Comparison of ENCODE assay signal across 14 cellular contexts in genomic region chr9:27151693-27152397, GRCh38. TPM values are rescaled to one million over a fixed set of nuclear protein-coding genes. Genes with fewer than 3 reads are reported as not detected.
A peak's percentile ranks its signal among the peaks of the same experiment; 100 is the strongest.
DNase-seq lines count a peak whose midpoint lies in the region; ATAC-seq and TF ChIP-seq lines count a peak whose summit lies in the region.
"Had no signal": no experiment of that assay in that cellular context is flagged by ENCODE, and none has a peak within 500 bp of the region (broad histone marks: within the 10 kb centered on the region; RNA-seq: fewer than 3 reads in every experiment).

No MANE protein-coding gene starts in this region.

- H3K9ac ChIP-seq in MM.1S (ENCODE audit: low read length) = no peak overlapping the region
- H3K9ac ChIP-seq: parathyroid adenoma had no signal

- DNase-seq in HCEC 1CT (peak; percentile 65), amniotic epithelial cell (ENCODE audit: low read depth) (peak; percentile 74), foreskin melanocyte (peak; percentile 41), sigmoid colon (no peak), WTC11 (ENCODE audit: low spot score) (no peak), MM.1S (no peak), NOMO-1 treated with dmso at 0.1 percent for 144 hours (lab: John Stamatoyannopoulos, UW; ENCODE audit: unreplicated experiment) (no peak)
- no peak for DNase-seq in stimulated activated naive B cell treated with anti-CD40 and anti-IgM and Interleukin-4, amounts not matched to agents 10 μg/mL and 1 μg/mL and 100 μg/mL, for 72 hours
- DNase-seq: activated CD4-positive, CD25-positive, alpha-beta regulatory T cell treated with anti-CD3 and anti-CD28 coated beads, Interleukin-2, amount 50 U/mL, for 72 hours; central memory CD4-positive, alpha-beta T cell; NCI-H1436 treated with DMSO at 0.1 percent for 48 hours; NCI-H748 treated with DMSO at 0.1 percent for 48 hours; SW 1271 had no signal

- no peak for TF ChIP-seq EP300 in sigmoid colon (IDR thresholded peaks at IDR 0.05)

- 56 to 76% methylated on average over 8 of the region's 8 CpGs for WGBS in sigmoid colon, 2 donors

- H3K36me3 ChIP-seq in sigmoid colon (no peaks in the 10 kb centered on the region), MM.1S (replicated peaks; ENCODE audit: insufficient read depth, low read length) (no peaks in the 10 kb centered on the region)

- H3K9me3 Mint-ChIP-seq in WTC11 = no peaks in the 10 kb centered on the region
- no peaks in the 10 kb centered on the region for H3K9me3 Mint-ChIP-seq in stimulated activated naive B cell treated with anti-CD40 and anti-IgM and Interleukin-4, amounts not matched to agents 10 μg/mL and 1 μg/mL and 100 μg/mL, for 72 hours

- H3K4me3 Mint-ChIP-seq in WTC11 = no peak overlapping the region
- H3K4me3 Mint-ChIP-seq in stimulated activated naive B cell treated with anti-CD40 and anti-IgM and Interleukin-4, amounts not matched to agents 10 μg/mL and 1 μg/mL and 100 μg/mL, for 72 hours = no peak overlapping the region

- no peaks in the 10 kb centered on the region for H3F3A ChIP-seq in MM.1S (ENCODE audit: insufficient read depth, low read length)

- H3K4me2 ChIP-seq in MM.1S (ENCODE audit: low read depth, low read length) = no peak overlapping the region

- H4K20me1 ChIP-seq in MM.1S (ENCODE audit: insufficient read depth, low read length) = no peaks in the 10 kb centered on the region

- H3K4me1 Mint-ChIP-seq in WTC11 = peaks cover 9% of the 10 kb centered on the region
- H3K4me1 Mint-ChIP-seq in stimulated activated naive B cell treated with anti-CD40 and anti-IgM and Interleukin-4, amounts not matched to agents 10 μg/mL and 1 μg/mL and 100 μg/mL, for 72 hours = no peaks in the 10 kb centered on the region

- H3K9me3 ChIP-seq in sigmoid colon = no peaks in the 10 kb centered on the region
- H3K9me3 ChIP-seq in MM.1S (replicated peaks; ENCODE audit: insufficient read depth, low read length) = no peaks in the 10 kb centered on the region

- no peak overlapping the region for H2AFZ ChIP-seq in MM.1S (ENCODE audit: low read length)
- H2AFZ ChIP-seq: parathyroid adenoma had no signal

- POLR2A ChIA-PET in WTC11 (lab: Charles Lee) = no interaction called here

- no peaks in the 10 kb centered on the region for H3K79me2 ChIP-seq in MM.1S (ENCODE audit: low read length)
- H3K79me2 ChIP-seq: parathyroid adenoma had no signal

- no peaks in the 10 kb centered on the region for H3K9me2 ChIP-seq in MM.1S (replicated peaks; ENCODE audit: insufficient read depth, low read length)

- no peak overlapping the region for H3K27ac Mint-ChIP-seq in WTC11
- no peak overlapping the region for H3K27ac Mint-ChIP-seq in stimulated activated naive B cell treated with anti-CD40 and anti-IgM and Interleukin-4, amounts not matched to agents 10 μg/mL and 1 μg/mL and 100 μg/mL, for 72 hours

- H3K27me3 ChIP-seq in sigmoid colon (no peaks in the 10 kb centered on the region), MM.1S (replicated peaks; ENCODE audit: insufficient read depth, low read length) (no peaks in the 10 kb centered on the region)

- TF ChIP-seq CTCF in sigmoid colon (IDR thresholded peaks at IDR 0.05) (no peak), WTC11 (IDR thresholded peaks at IDR 0.05) (no peak), MM.1S (IDR thresholded peaks at IDR 0.05; ENCODE audit: low read length) (no peak)

- ATAC-seq in WTC11 = no peak
- no peak for ATAC-seq in stimulated activated naive B cell treated with anti-CD40 and anti-IgM and Interleukin-4, amounts not matched to agents 10 μg/mL and 1 μg/mL and 100 μg/mL, for 72 hours (replicated peaks)

- no peaks in the 10 kb centered on the region for H3K36me3 Mint-ChIP-seq in WTC11
- H3K36me3 Mint-ChIP-seq in stimulated activated naive B cell treated with anti-CD40 and anti-IgM and Interleukin-4, amounts not matched to agents 10 μg/mL and 1 μg/mL and 100 μg/mL, for 72 hours = no peaks in the 10 kb centered on the region

- H3K4me1 ChIP-seq in sigmoid colon (peaks cover 0 to 52% (median 41%) of the 10 kb centered on the region in 4 donors), MM.1S (ENCODE audit: low read length) (no peaks in the 10 kb centered on the region)
- H3K4me1 ChIP-seq: parathyroid adenoma had no signal

- no peak overlapping the region for H3K4me3 ChIP-seq in sigmoid colon
- no peak overlapping the region for H3K4me3 ChIP-seq in MM.1S (ENCODE audit: low read length)

- TF ChIP-seq POLR2A in sigmoid colon (IDR thresholded peaks at IDR 0.05) = no peak

- intact Hi-C loops in sigmoid colon (cut with DNase I) = no loop called here

- H3K27me3 Mint-ChIP-seq in WTC11 (ENCODE audit: low read depth) = no peaks in the 10 kb centered on the region
- H3K27me3 Mint-ChIP-seq in stimulated activated naive B cell treated with anti-CD40 and anti-IgM and Interleukin-4, amounts not matched to agents 10 μg/mL and 1 μg/mL and 100 μg/mL, for 72 hours = peaks cover 0 to 4% of the 10 kb centered on the region in 2 donors

- CTCF ChIA-PET in WTC11 (lab: Charles Lee) = interaction anchor here (1.5 kb wide), 1 partner anchor 11 kb away, joined by 3 read pairs; no protein-coding TSS in a partner anchor

- peak overlapping the region; percentile 36 to 76 (median 69) for H3K27ac ChIP-seq in sigmoid colon
- no peak overlapping the region for H3K27ac ChIP-seq in MM.1S (ENCODE audit: low read length)
- H3K27ac ChIP-seq: parathyroid adenoma had no signal

TF ChIP-seq in WTC11, 78 proteins besides CTCF, POLR2A, EP300 and RAD21:
- TF ChIP-seq, protein P1, sequence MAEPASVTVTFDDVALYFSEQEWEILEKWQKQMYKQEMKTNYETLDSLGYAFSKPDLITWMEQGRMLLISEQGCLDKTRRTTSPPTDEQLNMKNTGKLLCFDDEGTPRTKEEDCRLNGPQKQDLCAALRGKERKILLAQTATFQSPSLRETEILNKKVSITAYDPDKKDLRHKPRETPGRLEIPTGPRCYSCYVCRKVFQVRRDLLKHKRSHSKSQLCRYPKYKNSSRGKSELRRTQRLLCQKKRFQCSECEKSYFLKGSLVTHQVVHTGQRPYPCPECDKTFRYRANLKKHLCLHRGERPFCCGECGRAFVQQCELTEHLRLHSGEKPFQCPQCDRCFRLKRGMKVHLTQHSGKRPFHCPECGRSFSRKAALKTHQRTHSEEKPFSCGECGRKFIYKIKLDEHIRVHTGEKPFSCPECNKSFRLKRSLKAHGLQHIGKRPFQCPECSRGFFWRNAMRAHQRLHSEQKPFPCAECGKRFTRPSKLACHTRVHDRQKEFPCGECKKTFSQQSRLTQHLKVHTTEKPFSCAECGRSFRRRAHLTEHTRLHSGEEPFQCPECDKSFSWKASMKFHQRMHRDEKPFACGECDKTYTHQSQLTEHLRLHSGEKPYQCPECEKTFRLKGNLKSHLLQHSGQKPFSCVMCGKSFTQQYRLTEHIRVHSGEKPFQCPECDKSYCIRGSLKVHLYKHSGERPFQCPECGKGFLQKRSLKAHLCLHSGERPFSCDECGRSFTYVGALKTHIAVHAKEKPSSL (CRISPR knock-in tag; conservative IDR thresholded peaks at IDR 0.05) = no peak
- TF ChIP-seq TEAD4 (CRISPR knock-in tag; IDR thresholded peaks at IDR 0.05) = no peak
- TF ChIP-seq RORB (CRISPR knock-in tag; IDR thresholded peaks at IDR 0.05) = no peak
- TF ChIP-seq ERG (CRISPR knock-in tag; IDR thresholded peaks at IDR 0.05) = no peak
- TF ChIP-seq, protein P2, sequence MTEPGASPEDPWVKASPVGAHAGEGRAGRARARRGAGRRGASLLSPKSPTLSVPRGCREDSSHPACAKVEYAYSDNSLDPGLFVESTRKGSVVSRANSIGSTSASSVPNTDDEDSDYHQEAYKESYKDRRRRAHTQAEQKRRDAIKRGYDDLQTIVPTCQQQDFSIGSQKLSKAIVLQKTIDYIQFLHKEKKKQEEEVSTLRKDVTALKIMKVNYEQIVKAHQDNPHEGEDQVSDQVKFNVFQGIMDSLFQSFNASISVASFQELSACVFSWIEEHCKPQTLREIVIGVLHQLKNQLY (CRISPR knock-in tag; IDR thresholded peaks at IDR 0.05) = no peak
- TF ChIP-seq IRF2 (CRISPR knock-in tag; IDR thresholded peaks at IDR 0.05; ENCODE audit: borderline replicate concordance, low read depth) = no peak
- no peak for TF ChIP-seq TEAD1 (CRISPR knock-in tag; IDR thresholded peaks at IDR 0.05)
- TF ChIP-seq PRRX2 (CRISPR knock-in tag; IDR thresholded peaks at IDR 0.05) = no peak
- TF ChIP-seq ESRRA (CRISPR knock-in tag; IDR thresholded peaks at IDR 0.05; ENCODE audit: borderline replicate concordance) = no peak
- TF ChIP-seq MAX (CRISPR knock-in tag; IDR thresholded peaks at IDR 0.05) = no peak
- TF ChIP-seq ZBTB21 (CRISPR knock-in tag; IDR thresholded peaks at IDR 0.05; ENCODE audit: borderline replicate concordance) = no peak
- no peak for TF ChIP-seq CREM (CRISPR knock-in tag; IDR thresholded peaks at IDR 0.05)
- no peak for TF ChIP-seq ZNF317 (CRISPR knock-in tag; IDR thresholded peaks at IDR 0.05; ENCODE audit: borderline replicate concordance, low read depth)
- no peak for TF ChIP-seq NR1H2 (CRISPR knock-in tag; IDR thresholded peaks at IDR 0.05)

RNA-seq across cellular contexts. Expression of gene TEK, which starts 42.8 kb away (rescaled TPM):
- total RNA-seq in sigmoid colon (10 to 100 TPM in 1 of 4 donors, 1 to 10 TPM in 3; 5.8 to 11.1 (median 9.2) TPM), WTC11 (2021) (2.5 to 3.1 TPM (median 2.5 TPM) in 3 replicates)
- 1 to 10 TPM in 1 of 3 donors, under 1 TPM in 2; 0.23 to 3.6 (median 0.60) TPM for polyA plus RNA-seq in sigmoid colon

Comparison
In these comparisons a context has a peak if more than half of its experiments do, and no peak if none do; other contexts are left out.
1. DNase-seq: peak in HCEC 1CT (single experiment), amniotic epithelial cell (single experiment) and foreskin melanocyte (single experiment); none in sigmoid colon (single experiment), WTC11 (single experiment), MM.1S (single experiment), NOMO-1 treated with dmso at 0.1 percent for 144 hours (single experiment) and stimulated activated naive B cell treated with anti-CD40 and anti-IgM and Interleukin-4, amounts not matched to agents 10 μg/mL and 1 μg/mL and 100 μg/mL, for 72 hours (single experiment).